In the genomic region with DNA sequence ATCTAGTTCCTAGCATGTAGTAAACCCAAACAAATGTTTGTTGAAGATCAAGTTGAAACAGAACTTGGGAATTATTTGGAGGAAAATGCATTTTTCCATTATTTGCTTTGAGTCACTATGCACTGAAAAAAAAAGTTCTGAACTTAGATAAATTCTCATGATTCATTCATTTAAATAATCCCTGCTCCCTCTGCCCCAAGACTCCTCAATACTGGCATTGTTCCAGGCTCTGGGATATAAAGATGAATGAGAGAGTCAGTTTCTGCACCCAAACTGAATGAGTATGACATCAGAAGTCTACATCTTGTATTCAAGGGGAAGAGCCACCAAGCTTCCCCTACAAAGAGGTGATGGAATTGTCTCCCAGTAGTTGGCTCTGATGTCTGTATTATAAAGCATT, we compare ENCODE assay signal across 21 cellular contexts.
DNase-seq lines count a peak whose midpoint lies in the region; ATAC-seq and TF ChIP-seq lines count a peak whose summit lies in the region.
"Had no signal": no experiment of that assay in that cellular context is flagged by ENCODE, and none has a peak within 500 bp of the region (broad histone marks: within the 10 kb centered on the region; RNA-seq: fewer than 3 reads in every experiment).

No MANE protein-coding gene starts in this region.

- H3K36me3 ChIP-seq in adipocyte (ENCODE audit: control insufficient read depth, insufficient read depth, low read length, severe bottlenecking), result no peaks in the 10 kb centered on the region
- no peaks in the 10 kb centered on the region for H3K36me3 ChIP-seq in fibroblast of lung (ENCODE audit: control insufficient read depth, insufficient read depth, low read length)
- H3K36me3 ChIP-seq: esophagus squamous epithelium, ovary, right lobe of liver, tibial nerve had no signal

- peak overlapping the region; percentile 33 for H3K27ac Mint-ChIP-seq in HFFc6
- peak overlapping the region; percentile 27 for H3K27ac Mint-ChIP-seq in stimulated activated naive B cell treated with anti-CD40 and anti-IgM and Interleukin-4, amounts not matched to agents 10 μg/mL and 1 μg/mL and 100 μg/mL, for 72 hours
- H3K27ac Mint-ChIP-seq: activated naive CD8-positive, alpha-beta T cell treated with anti-CD3 and anti-CD28 coated beads, Interleukin-2, amount 10 ng/mL, durations not matched to agents 7 days and 5 days; activated T-helper 1 cell treated with anti-CD3 and anti-CD28 coated beads, Interleukin-12 subunit alpha, Interleukin-12 subunit beta, Interleukin-2, Interleukin-4 antibody, amounts not matched to agents 30 ng/mL and 10 ng/mL and 1 ng/mL, durations not matched to agents 14 hours and 24 hours and 36 hours had no signal

- no peak overlapping the region for H3K4me2 ChIP-seq in fibroblast of lung (ENCODE audit: extremely low read depth, insufficient read depth, low read length)

- no peak overlapping the region for H3K27ac ChIP-seq in fibroblast of lung (ENCODE audit: insufficient read depth, low read length)
- H3K27ac ChIP-seq: ovary, right lobe of liver had no signal

- TF ChIP-seq CTCF in HFFc6 (IDR thresholded peaks at IDR 0.05) (no peak), fibroblast of lung (conservative IDR thresholded peaks at IDR 0.05 in 1 of 2, IDR thresholded peaks at IDR 0.05 in 1 of 2; ENCODE audit: low read depth in 1 of 2, low read length in 2 of 2) (no peak)

- no peak overlapping the region for H2AFZ ChIP-seq in fibroblast of lung (ENCODE audit: low read length)

- H3K36me3 Mint-ChIP-seq in HFFc6 (ENCODE audit: low read depth), result no peaks in the 10 kb centered on the region
- no peaks in the 10 kb centered on the region for H3K36me3 Mint-ChIP-seq in stimulated activated naive B cell treated with anti-CD40 and anti-IgM and Interleukin-4, amounts not matched to agents 10 μg/mL and 1 μg/mL and 100 μg/mL, for 72 hours
- H3K36me3 Mint-ChIP-seq: activated naive CD8-positive, alpha-beta T cell treated with anti-CD3 and anti-CD28 coated beads, Interleukin-2, amount 10 ng/mL, durations not matched to agents 7 days and 5 days; naive B cell had no signal

- no peaks in the 10 kb centered on the region for H4K20me1 ChIP-seq in fibroblast of lung (ENCODE audit: control insufficient read depth, extremely low read depth, insufficient read depth, low read length)

- H3K4me1 Mint-ChIP-seq in HFFc6 (ENCODE audit: low read depth), result peaks cover 65% of the 10 kb centered on the region
- H3K4me1 Mint-ChIP-seq in stimulated activated naive B cell treated with anti-CD40 and anti-IgM and Interleukin-4, amounts not matched to agents 10 μg/mL and 1 μg/mL and 100 μg/mL, for 72 hours, result peaks cover 13 to 28% of the 10 kb centered on the region in 2 donors
- H3K4me1 Mint-ChIP-seq: activated naive CD8-positive, alpha-beta T cell treated with anti-CD3 and anti-CD28 coated beads, Interleukin-2, amount 10 ng/mL, durations not matched to agents 7 days and 5 days; naive B cell had no signal

- no peak overlapping the region for H3K4me3 ChIP-seq in adipocyte (ENCODE audit: low read length)
- H3K4me3 ChIP-seq in fibroblast of lung (replicated peaks in 1 of 4; ENCODE audit: control extremely low read depth in 1 of 4, insufficient read depth in 1 of 4, low read depth in 3 of 4, low read length in 4 of 4), result no peak overlapping the region
- H3K4me3 ChIP-seq: esophagus squamous epithelium, ovary, right lobe of liver, tibial nerve had no signal

- H3K9ac ChIP-seq in adipocyte (ENCODE audit: low read length), result peak overlapping the region; percentile 25
- H3K9ac ChIP-seq in fibroblast of lung (ENCODE audit: insufficient read depth, low read length), result no peak overlapping the region

- ATAC-seq in stimulated activated naive B cell treated with anti-CD40 and anti-IgM and Interleukin-4, amounts not matched to agents 10 μg/mL and 1 μg/mL and 100 μg/mL, for 72 hours (replicated peaks), result no peak
- no peak for ATAC-seq in GM21825 (IDR thresholded peaks at IDR 0.05; ENCODE audit: unreplicated experiment)
- ATAC-seq: right lobe of liver had no signal

- H3K9me3 Mint-ChIP-seq in HFFc6, result no peaks in the 10 kb centered on the region
- no peaks in the 10 kb centered on the region for H3K9me3 Mint-ChIP-seq in stimulated activated naive B cell treated with anti-CD40 and anti-IgM and Interleukin-4, amounts not matched to agents 10 μg/mL and 1 μg/mL and 100 μg/mL, for 72 hours
- H3K9me3 Mint-ChIP-seq: activated naive CD8-positive, alpha-beta T cell treated with anti-CD3 and anti-CD28 coated beads, Interleukin-2, amount 10 ng/mL, durations not matched to agents 7 days and 5 days; activated T-helper 1 cell treated with anti-CD3 and anti-CD28 coated beads, Interleukin-12 subunit alpha, Interleukin-12 subunit beta, Interleukin-2, Interleukin-4 antibody, amounts not matched to agents 30 ng/mL and 10 ng/mL and 1 ng/mL, durations not matched to agents 14 hours and 24 hours and 36 hours; naive B cell had no signal

- peaks cover 35% of the 10 kb centered on the region for H3K4me1 ChIP-seq in adipocyte (ENCODE audit: control insufficient read depth, insufficient read depth, low read length)
- H3K4me1 ChIP-seq in fibroblast of lung (ENCODE audit: control insufficient read depth, extremely low read depth, insufficient read depth, low read length), result peaks cover 5% of the 10 kb centered on the region

- TF ChIP-seq POLR2A in erythroblast (IDR thresholded peaks at IDR 0.05; ENCODE audit: low read length), result no peak

- no peaks in the 10 kb centered on the region for H3K9me3 ChIP-seq in adipocyte (ENCODE audit: control insufficient read depth, low read length)
- no peaks in the 10 kb centered on the region for H3K9me3 ChIP-seq in fibroblast of lung (ENCODE audit: control insufficient read depth, insufficient read depth, low read depth, low read length)
- H3K9me3 ChIP-seq: esophagus squamous epithelium, ovary, right lobe of liver, tibial nerve had no signal

- H3K79me2 ChIP-seq in fibroblast of lung (ENCODE audit: control insufficient read depth, insufficient read depth, low read length), result no peaks in the 10 kb centered on the region

- DNase-seq in HFFc6, result peak; percentile 76
- DNase-seq in adipocyte (ENCODE audit: low read depth), result peak; percentile 66
- DNase-seq in fibroblast of lung (ENCODE audit: low read depth in 2 of 2), result peak; percentile 52 to 60
- no peak for DNase-seq in stimulated activated naive B cell treated with anti-CD40 and anti-IgM and Interleukin-4, amounts not matched to agents 10 μg/mL and 1 μg/mL and 100 μg/mL, for 72 hours
- DNase-seq in GM03348 (ENCODE audit: low spot score), result no peak
- DNase-seq in erythroblast (lab: John Stamatoyannopoulos, UW), result no peak
- DNase-seq: activated naive CD8-positive, alpha-beta T cell treated with anti-CD3 and anti-CD28 coated beads, Interleukin-2, amount 10 ng/mL, durations not matched to agents 7 days and 5 days; caudate nucleus; COR-L47; esophagus squamous epithelium; GDM1; MM.1S; naive B cell; NCI-H774; ovary; right lobe of liver; stimulated activated naive CD4-positive, alpha-beta T cell treated with Interleukin-2 at 50 U/mL for 16 hours; T1000 had no signal

- H3K27me3 ChIP-seq in adipocyte (replicated peaks; ENCODE audit: control insufficient read depth, insufficient read depth, low read length), result no peaks in the 10 kb centered on the region
- no peaks in the 10 kb centered on the region for H3K27me3 ChIP-seq in fibroblast of lung (ENCODE audit: control insufficient read depth, insufficient read depth, low read length)
- H3K27me3 ChIP-seq: esophagus squamous epithelium, ovary, right lobe of liver, tibial nerve had no signal

- no peaks in the 10 kb centered on the region for H3K27me3 Mint-ChIP-seq in HFFc6 (ENCODE audit: insufficient read depth)
- no peaks in the 10 kb centered on the region for H3K27me3 Mint-ChIP-seq in stimulated activated naive B cell treated with anti-CD40 and anti-IgM and Interleukin-4, amounts not matched to agents 10 μg/mL and 1 μg/mL and 100 μg/mL, for 72 hours

- peak overlapping the region; percentile 10 for H3K4me3 Mint-ChIP-seq in HFFc6
- no peak overlapping the region for H3K4me3 Mint-ChIP-seq in stimulated activated naive B cell treated with anti-CD40 and anti-IgM and Interleukin-4, amounts not matched to agents 10 μg/mL and 1 μg/mL and 100 μg/mL, for 72 hours
- H3K4me3 Mint-ChIP-seq: activated naive CD8-positive, alpha-beta T cell treated with anti-CD3 and anti-CD28 coated beads, Interleukin-2, amount 10 ng/mL, durations not matched to agents 7 days and 5 days; activated T-helper 1 cell treated with anti-CD3 and anti-CD28 coated beads, Interleukin-12 subunit alpha, Interleukin-12 subunit beta, Interleukin-2, Interleukin-4 antibody, amounts not matched to agents 30 ng/mL and 10 ng/mL and 1 ng/mL, durations not matched to agents 14 hours and 24 hours and 36 hours; naive B cell had no signal

Comparison
In these comparisons a context has a peak if more than half of its experiments do, and no peak if none do; other contexts are left out.
1. DNase-seq: peak in HFFc6 (single experiment), adipocyte (single experiment) and fibroblast of lung (2 of 2); none in stimulated activated naive B cell treated with anti-CD40 and anti-IgM and Interleukin-4, amounts not matched to agents 10 μg/mL and 1 μg/mL and 100 μg/mL, for 72 hours (single experiment), GM03348 (single experiment) and erythroblast (0 of 2).